1 cellular context compared by ENCODE assay signal in genomic region chr13:59444210-59444857, GRCh38.
TF ChIP-seq lines count a peak whose summit lies in the region.

No MANE protein-coding gene starts in this region.

TF ChIP-seq in GM23338, 12 proteins besides CTCF, POLR2A, EP300 and RAD21 (continued from another document):
- no peak for TF ChIP-seq ZNF462 (CRISPR knock-in tag; IDR thresholded peaks at IDR 0.05)
- no peak for TF ChIP-seq POLR2AphosphoS5 (IDR thresholded peaks at IDR 0.05; ENCODE audit: low read depth)
- no peak for TF ChIP-seq EZH2phosphoT487 (IDR thresholded peaks at IDR 0.05; ENCODE audit: unreplicated experiment)
- no peak for TF ChIP-seq ETS1 (IDR thresholded peaks at IDR 0.05)
- TF ChIP-seq EZH2 (IDR thresholded peaks at IDR 0.05; ENCODE audit: low read depth, unreplicated experiment) = no peak
- no peak for TF ChIP-seq ZNF331 (CRISPR knock-in tag; IDR thresholded peaks at IDR 0.05; ENCODE audit: low read depth)
- no peak for TF ChIP-seq REST (IDR thresholded peaks at IDR 0.05; ENCODE audit: unreplicated experiment)
